1 cellular context compared by ENCODE assay signal in the genomic region with DNA sequence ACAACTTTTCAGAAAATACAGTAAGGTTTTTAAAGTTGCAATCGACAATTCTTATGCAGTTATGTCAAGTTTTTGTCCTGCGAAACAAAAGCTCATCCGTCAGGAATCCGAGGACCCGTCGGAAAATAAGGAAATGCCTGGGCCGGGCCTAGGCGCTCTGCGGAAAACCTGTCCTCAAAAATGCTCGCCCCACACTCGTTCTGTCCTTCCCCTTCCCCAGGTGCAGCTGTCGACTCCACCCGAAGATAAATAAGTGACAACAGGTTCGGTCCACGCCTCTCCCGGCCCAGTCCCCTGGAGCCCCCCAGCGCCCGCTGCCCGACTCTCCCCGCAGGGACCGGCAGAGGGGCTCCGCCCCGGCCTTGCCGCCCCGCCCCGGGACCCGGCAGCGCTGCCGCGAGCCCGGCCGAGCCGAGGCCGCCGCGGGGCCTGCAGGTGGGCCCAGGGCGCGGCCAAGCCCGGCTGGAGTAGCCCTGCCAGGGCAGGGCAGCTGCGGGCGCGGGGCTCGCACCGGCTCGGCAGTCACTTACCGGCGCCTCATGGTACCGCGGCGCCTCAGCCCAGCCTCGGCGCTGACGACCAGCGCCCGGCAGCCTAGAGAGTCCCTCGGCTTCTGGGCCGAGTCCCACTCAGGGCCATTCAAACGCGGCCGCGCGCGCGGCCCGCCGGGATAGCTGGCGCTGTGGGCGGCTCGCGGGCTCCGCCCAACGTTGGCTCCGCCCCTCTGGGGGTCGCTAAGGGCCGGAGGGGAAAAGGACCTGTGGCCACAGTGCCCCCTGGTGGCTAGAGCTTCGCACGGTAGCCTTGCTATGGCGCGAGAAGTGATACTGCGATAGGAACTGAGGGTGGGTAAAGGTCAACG.
TF ChIP-seq lines count a peak whose summit lies in the region.

A gene with protein sequence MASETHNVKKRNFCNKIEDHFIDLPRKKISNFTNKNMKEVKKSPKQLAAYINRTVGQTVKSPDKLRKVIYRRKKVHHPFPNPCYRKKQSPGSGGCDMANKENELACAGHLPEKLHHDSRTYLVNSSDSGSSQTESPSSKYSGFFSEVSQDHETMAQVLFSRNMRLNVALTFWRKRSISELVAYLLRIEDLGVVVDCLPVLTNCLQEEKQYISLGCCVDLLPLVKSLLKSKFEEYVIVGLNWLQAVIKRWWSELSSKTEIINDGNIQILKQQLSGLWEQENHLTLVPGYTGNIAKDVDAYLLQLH (minus strand): TSS at position 676 of the 862 bp plus-strand sequence. CDS start 46,420 bp downstream, outside the sequence.

TF ChIP-seq in K562, 482 proteins besides CTCF, POLR2A, EP300 and RAD21 (continued from another document and continues in another):
- TF ChIP-seq, protein P1, sequence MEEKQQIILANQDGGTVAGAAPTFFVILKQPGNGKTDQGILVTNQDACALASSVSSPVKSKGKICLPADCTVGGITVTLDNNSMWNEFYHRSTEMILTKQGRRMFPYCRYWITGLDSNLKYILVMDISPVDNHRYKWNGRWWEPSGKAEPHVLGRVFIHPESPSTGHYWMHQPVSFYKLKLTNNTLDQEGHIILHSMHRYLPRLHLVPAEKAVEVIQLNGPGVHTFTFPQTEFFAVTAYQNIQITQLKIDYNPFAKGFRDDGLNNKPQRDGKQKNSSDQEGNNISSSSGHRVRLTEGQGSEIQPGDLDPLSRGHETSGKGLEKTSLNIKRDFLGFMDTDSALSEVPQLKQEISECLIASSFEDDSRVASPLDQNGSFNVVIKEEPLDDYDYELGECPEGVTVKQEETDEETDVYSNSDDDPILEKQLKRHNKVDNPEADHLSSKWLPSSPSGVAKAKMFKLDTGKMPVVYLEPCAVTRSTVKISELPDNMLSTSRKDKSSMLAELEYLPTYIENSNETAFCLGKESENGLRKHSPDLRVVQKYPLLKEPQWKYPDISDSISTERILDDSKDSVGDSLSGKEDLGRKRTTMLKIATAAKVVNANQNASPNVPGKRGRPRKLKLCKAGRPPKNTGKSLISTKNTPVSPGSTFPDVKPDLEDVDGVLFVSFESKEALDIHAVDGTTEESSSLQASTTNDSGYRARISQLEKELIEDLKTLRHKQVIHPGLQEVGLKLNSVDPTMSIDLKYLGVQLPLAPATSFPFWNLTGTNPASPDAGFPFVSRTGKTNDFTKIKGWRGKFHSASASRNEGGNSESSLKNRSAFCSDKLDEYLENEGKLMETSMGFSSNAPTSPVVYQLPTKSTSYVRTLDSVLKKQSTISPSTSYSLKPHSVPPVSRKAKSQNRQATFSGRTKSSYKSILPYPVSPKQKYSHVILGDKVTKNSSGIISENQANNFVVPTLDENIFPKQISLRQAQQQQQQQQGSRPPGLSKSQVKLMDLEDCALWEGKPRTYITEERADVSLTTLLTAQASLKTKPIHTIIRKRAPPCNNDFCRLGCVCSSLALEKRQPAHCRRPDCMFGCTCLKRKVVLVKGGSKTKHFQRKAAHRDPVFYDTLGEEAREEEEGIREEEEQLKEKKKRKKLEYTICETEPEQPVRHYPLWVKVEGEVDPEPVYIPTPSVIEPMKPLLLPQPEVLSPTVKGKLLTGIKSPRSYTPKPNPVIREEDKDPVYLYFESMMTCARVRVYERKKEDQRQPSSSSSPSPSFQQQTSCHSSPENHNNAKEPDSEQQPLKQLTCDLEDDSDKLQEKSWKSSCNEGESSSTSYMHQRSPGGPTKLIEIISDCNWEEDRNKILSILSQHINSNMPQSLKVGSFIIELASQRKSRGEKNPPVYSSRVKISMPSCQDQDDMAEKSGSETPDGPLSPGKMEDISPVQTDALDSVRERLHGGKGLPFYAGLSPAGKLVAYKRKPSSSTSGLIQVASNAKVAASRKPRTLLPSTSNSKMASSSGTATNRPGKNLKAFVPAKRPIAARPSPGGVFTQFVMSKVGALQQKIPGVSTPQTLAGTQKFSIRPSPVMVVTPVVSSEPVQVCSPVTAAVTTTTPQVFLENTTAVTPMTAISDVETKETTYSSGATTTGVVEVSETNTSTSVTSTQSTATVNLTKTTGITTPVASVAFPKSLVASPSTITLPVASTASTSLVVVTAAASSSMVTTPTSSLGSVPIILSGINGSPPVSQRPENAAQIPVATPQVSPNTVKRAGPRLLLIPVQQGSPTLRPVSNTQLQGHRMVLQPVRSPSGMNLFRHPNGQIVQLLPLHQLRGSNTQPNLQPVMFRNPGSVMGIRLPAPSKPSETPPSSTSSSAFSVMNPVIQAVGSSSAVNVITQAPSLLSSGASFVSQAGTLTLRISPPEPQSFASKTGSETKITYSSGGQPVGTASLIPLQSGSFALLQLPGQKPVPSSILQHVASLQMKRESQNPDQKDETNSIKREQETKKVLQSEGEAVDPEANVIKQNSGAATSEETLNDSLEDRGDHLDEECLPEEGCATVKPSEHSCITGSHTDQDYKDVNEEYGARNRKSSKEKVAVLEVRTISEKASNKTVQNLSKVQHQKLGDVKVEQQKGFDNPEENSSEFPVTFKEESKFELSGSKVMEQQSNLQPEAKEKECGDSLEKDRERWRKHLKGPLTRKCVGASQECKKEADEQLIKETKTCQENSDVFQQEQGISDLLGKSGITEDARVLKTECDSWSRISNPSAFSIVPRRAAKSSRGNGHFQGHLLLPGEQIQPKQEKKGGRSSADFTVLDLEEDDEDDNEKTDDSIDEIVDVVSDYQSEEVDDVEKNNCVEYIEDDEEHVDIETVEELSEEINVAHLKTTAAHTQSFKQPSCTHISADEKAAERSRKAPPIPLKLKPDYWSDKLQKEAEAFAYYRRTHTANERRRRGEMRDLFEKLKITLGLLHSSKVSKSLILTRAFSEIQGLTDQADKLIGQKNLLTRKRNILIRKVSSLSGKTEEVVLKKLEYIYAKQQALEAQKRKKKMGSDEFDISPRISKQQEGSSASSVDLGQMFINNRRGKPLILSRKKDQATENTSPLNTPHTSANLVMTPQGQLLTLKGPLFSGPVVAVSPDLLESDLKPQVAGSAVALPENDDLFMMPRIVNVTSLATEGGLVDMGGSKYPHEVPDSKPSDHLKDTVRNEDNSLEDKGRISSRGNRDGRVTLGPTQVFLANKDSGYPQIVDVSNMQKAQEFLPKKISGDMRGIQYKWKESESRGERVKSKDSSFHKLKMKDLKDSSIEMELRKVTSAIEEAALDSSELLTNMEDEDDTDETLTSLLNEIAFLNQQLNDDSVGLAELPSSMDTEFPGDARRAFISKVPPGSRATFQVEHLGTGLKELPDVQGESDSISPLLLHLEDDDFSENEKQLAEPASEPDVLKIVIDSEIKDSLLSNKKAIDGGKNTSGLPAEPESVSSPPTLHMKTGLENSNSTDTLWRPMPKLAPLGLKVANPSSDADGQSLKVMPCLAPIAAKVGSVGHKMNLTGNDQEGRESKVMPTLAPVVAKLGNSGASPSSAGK (IDR thresholded peaks at IDR 0.05): 0 out of 2 replicates have a peak, but pooled peaks have one; percentile 7
- TF ChIP-seq SAFB2 (IDR thresholded peaks at IDR 0.05; ENCODE audit: borderline replicate concordance, low read depth, low read length, severe bottlenecking) (no peak), ILF3 (IDR thresholded peaks at IDR 0.05; ENCODE audit: borderline replicate concordance) (peak; percentile 76; the same call in 1 of the 2 replicates), SPI1 (IDR thresholded peaks at IDR 0.05; ENCODE audit: borderline replicate concordance, low read depth, low read length) (peak; percentile 60; the same call in 1 of the 2 replicates), CREBBP (IDR thresholded peaks at IDR 0.05; ENCODE audit: low read depth, low read length) (no peak), ZNF431 (CRISPR knock-in tag; IDR thresholded peaks at IDR 0.05) (no peak), ZNF239 (CRISPR knock-in tag; IDR thresholded peaks at IDR 0.05) (no peak), ZNF175 (CRISPR knock-in tag; IDR thresholded peaks at IDR 0.05; ENCODE audit: low read depth) (no peak), KDM2B (CRISPR knock-in tag; IDR thresholded peaks at IDR 0.05) (no peak), ZEB2 (IDR thresholded peaks at IDR 0.05) (peak; percentile 49; the same call in 1 of the 2 replicates), FOS (IDR thresholded peaks at IDR 0.05; ENCODE audit: extremely low read depth, insufficient read length) (no peak), TAF7 (tag; IDR thresholded peaks at IDR 0.05) (no peak), MYC (IDR thresholded peaks at IDR 0.05; ENCODE audit: low read depth, low read length) (peak; percentile 83), MYC (CRISPR knock-in tag; IDR thresholded peaks at IDR 0.05; ENCODE audit: borderline replicate concordance, low read depth) (no peak), YBX1 (IDR thresholded peaks at IDR 0.05) (no peak), HLTF (IDR thresholded peaks at IDR 0.05) (no peak), HDGF (IDR thresholded peaks at IDR 0.05) (no peak), ZNF263 (CRISPR knock-in tag; IDR thresholded peaks at IDR 0.05; ENCODE audit: borderline replicate concordance) (no peak; the same call in 1 of the 2 replicates), ZFP30 (CRISPR knock-in tag; IDR thresholded peaks at IDR 0.05; ENCODE audit: borderline replicate concordance) (no peak), L3MBTL2 (IDR thresholded peaks at IDR 0.05) (peak; percentile 87; the same call in 1 of the 2 replicates), ZC3H8 (IDR thresholded peaks at IDR 0.05) (no peak), COPS2 (conservative IDR thresholded peaks at IDR 0.05) (no peak), ASH1L (IDR thresholded peaks at IDR 0.05; ENCODE audit: borderline replicate concordance, low read depth, partially characterized antibody) (no peak), PHF21A (IDR thresholded peaks at IDR 0.05; ENCODE audit: borderline replicate concordance, low read depth) (no peak), SRF (CRISPR knock-in tag; IDR thresholded peaks at IDR 0.05) (0 out of 4 replicates have a peak, but pooled peaks of 1 of the 2 experiments have one; percentile 12), ZNF444 (CRISPR knock-in tag; IDR thresholded peaks at IDR 0.05) (no peak), SIX5 (IDR thresholded peaks at IDR 0.05; ENCODE audit: borderline replicate concordance in 1 of 2, insufficient read depth in 1 of 2, low read depth in 1 of 2, low read length in 2 of 2) (no peak), RBM22 (IDR thresholded peaks at IDR 0.05; ENCODE audit: low read depth, low read length, poor library complexity, severe bottlenecking) (no peak)
- TF ChIP-seq, protein P2, sequence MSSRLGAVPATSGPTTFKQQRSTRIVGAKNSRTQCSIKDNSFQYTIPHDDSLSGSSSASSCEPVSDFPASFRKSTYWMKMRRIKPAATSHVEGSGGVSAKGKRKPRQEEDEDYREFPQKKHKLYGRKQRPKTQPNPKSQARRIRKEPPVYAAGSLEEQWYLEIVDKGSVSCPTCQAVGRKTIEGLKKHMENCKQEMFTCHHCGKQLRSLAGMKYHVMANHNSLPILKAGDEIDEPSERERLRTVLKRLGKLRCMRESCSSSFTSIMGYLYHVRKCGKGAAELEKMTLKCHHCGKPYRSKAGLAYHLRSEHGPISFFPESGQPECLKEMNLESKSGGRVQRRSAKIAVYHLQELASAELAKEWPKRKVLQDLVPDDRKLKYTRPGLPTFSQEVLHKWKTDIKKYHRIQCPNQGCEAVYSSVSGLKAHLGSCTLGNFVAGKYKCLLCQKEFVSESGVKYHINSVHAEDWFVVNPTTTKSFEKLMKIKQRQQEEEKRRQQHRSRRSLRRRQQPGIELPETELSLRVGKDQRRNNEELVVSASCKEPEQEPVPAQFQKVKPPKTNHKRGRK (tag; IDR thresholded peaks at IDR 0.05): no peak
- TF ChIP-seq, protein P3, sequence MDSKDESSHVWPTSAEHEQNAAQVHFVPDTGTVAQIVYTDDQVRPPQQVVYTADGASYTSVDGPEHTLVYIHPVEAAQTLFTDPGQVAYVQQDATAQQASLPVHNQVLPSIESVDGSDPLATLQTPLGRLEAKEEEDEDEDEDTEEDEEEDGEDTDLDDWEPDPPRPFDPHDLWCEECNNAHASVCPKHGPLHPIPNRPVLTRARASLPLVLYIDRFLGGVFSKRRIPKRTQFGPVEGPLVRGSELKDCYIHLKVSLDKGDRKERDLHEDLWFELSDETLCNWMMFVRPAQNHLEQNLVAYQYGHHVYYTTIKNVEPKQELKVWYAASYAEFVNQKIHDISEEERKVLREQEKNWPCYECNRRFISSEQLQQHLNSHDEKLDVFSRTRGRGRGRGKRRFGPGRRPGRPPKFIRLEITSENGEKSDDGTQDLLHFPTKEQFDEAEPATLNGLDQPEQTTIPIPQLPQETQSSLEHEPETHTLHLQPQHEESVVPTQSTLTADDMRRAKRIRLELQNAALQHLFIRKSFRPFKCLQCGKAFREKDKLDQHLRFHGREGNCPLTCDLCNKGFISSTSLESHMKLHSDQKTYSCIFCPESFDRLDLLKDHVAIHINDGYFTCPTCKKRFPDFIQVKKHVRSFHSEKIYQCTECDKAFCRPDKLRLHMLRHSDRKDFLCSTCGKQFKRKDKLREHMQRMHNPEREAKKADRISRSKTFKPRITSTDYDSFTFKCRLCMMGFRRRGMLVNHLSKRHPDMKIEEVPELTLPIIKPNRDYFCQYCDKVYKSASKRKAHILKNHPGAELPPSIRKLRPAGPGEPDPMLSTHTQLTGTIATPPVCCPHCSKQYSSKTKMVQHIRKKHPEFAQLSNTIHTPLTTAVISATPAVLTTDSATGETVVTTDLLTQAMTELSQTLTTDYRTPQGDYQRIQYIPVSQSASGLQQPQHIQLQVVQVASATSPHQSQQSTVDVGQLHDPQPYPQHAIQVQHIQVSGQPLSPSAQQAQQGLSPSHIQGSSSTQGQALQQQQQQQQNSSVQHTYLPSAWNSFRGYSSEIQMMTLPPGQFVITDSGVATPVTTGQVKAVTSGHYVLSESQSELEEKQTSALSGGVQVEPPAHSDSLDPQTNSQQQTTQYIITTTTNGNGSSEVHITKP (IDR thresholded peaks at IDR 0.05; ENCODE audit: partially characterized antibody): no peak
- TF ChIP-seq, protein P4, sequence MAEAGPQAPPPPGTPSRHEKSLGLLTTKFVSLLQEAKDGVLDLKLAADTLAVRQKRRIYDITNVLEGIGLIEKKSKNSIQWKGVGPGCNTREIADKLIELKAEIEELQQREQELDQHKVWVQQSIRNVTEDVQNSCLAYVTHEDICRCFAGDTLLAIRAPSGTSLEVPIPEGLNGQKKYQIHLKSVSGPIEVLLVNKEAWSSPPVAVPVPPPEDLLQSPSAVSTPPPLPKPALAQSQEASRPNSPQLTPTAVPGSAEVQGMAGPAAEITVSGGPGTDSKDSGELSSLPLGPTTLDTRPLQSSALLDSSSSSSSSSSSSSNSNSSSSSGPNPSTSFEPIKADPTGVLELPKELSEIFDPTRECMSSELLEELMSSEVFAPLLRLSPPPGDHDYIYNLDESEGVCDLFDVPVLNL (CRISPR knock-in tag; IDR thresholded peaks at IDR 0.05; ENCODE audit: low read depth): no peak
- TF ChIP-seq, protein P5, sequence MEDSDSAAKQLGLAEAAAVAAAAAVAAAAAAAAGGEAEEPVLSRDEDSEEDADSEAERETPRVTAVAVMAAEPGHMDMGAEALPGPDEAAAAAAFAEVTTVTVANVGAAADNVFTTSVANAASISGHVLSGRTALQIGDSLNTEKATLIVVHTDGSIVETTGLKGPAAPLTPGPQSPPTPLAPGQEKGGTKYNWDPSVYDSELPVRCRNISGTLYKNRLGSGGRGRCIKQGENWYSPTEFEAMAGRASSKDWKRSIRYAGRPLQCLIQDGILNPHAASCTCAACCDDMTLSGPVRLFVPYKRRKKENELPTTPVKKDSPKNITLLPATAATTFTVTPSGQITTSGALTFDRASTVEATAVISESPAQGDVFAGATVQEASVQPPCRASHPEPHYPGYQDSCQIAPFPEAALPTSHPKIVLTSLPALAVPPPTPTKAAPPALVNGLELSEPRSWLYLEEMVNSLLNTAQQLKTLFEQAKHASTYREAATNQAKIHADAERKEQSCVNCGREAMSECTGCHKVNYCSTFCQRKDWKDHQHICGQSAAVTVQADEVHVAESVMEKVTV (CRISPR knock-in tag; IDR thresholded peaks at IDR 0.05): peak; percentile 67; the same call in 1 of the 2 replicates
- TF ChIP-seq, protein P6, sequence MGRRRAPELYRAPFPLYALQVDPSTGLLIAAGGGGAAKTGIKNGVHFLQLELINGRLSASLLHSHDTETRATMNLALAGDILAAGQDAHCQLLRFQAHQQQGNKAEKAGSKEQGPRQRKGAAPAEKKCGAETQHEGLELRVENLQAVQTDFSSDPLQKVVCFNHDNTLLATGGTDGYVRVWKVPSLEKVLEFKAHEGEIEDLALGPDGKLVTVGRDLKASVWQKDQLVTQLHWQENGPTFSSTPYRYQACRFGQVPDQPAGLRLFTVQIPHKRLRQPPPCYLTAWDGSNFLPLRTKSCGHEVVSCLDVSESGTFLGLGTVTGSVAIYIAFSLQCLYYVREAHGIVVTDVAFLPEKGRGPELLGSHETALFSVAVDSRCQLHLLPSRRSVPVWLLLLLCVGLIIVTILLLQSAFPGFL (CRISPR knock-in tag; IDR thresholded peaks at IDR 0.05): no peak
